21 cellular contexts compared by ENCODE assay signal in the genomic region with DNA sequence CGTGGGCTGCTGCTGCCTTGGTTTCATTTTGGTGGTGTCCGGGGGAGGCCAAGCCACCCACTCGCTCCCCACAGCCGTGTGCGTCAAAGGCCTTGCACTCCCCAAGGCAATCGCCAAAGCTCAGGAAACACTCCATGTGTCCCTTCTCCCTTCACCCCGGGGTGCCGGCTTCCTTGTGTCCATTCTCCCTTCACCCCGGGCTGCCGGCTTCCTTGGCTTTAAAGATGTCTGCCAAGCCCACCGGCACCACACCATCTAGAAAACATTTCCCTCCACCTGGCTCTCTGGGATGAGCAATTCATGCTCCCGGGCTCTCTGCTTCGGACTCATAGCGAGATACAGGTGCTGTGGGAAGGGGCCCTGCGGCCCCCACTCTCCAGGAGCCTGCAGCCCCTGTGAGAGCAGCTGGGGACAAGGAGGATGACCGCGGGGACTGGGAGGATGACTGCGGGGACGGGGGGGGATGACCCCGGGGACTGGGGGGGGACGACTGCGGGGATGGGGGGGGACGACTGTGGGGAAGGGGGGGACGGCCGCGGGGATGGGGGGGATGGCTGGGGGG.
DNase-seq lines count a peak whose midpoint lies in the region; ATAC-seq and TF ChIP-seq lines count a peak whose summit lies in the region.
"Had no signal": no experiment of that assay in that cellular context is flagged by ENCODE, and none has a peak within 500 bp of the region (broad histone marks: within the 10 kb centered on the region; RNA-seq: fewer than 3 reads in every experiment).

No MANE protein-coding gene starts in this region.

- H3K9me3 ChIP-seq in BLaER1 treated with 17β-estradiol and CSF1 and Interleukin-3, amounts not matched to agents 10 nM and 100 nM (replicated peaks in 1 of 11), result no peaks in the 10 kb centered on the region; a peak in 1 of 22 replicates
- H3K9me3 ChIP-seq in MM.1S (replicated peaks; ENCODE audit: insufficient read depth, low read length), result no peaks in the 10 kb centered on the region

- peak overlapping the region in 6 of 10 experiments; percentile 2 to 23 (median 12); a peak in 5 of 20 replicates for H3K4me3 ChIP-seq in BLaER1 treated with 17β-estradiol and CSF1 and Interleukin-3, amounts not matched to agents 10 nM and 100 nM
- peak overlapping the region; percentile 54 for H3K4me3 ChIP-seq in MM.1S (ENCODE audit: low read length)
- H3K4me3 ChIP-seq: K562, SJSA1 had no signal

- peaks cover 0 to 4% (median 0%) of the 10 kb centered on the region in 11 experiments; a peak in 3 of 22 replicates for H4K20me1 ChIP-seq in BLaER1 treated with 17β-estradiol and CSF1 and Interleukin-3, amounts not matched to agents 10 nM and 100 nM
- no peaks in the 10 kb centered on the region for H4K20me1 ChIP-seq in MM.1S (ENCODE audit: insufficient read depth, low read length)

- no peaks in the 10 kb centered on the region for H3K36me3 Mint-ChIP-seq in activated CD8-positive, alpha-beta memory T cell treated with anti-CD3 and anti-CD28 coated beads, Interleukin-2, amount 10 ng/mL, durations not matched to agents 7 days and 5 days
- H3K36me3 Mint-ChIP-seq: CD4-positive, alpha-beta memory T cell had no signal

- H3K9me2 ChIP-seq in MM.1S (replicated peaks; ENCODE audit: insufficient read depth, low read length), result no peaks in the 10 kb centered on the region

- no peaks in the 10 kb centered on the region for H3F3A ChIP-seq in MM.1S (ENCODE audit: insufficient read depth, low read length)

- no peak for TF ChIP-seq CTCF in MM.1S (IDR thresholded peaks at IDR 0.05; ENCODE audit: low read length)

- H3K27me3 Mint-ChIP-seq in activated CD8-positive, alpha-beta memory T cell treated with anti-CD3 and anti-CD28 coated beads, Interleukin-2, amount 10 ng/mL, durations not matched to agents 7 days and 5 days, result no peaks in the 10 kb centered on the region
- H3K27me3 Mint-ChIP-seq: CD4-positive, alpha-beta memory T cell had no signal

- H3K9ac ChIP-seq in BLaER1 treated with 17β-estradiol and CSF1 and Interleukin-3, amounts not matched to agents 10 nM and 100 nM, result peak overlapping the region in 8 of 11 experiments; percentile 15 to 54 (median 34); a peak in 11 of 22 replicates
- no peak overlapping the region for H3K9ac ChIP-seq in MM.1S (ENCODE audit: low read length)

- no peaks in the 10 kb centered on the region for H3K9me3 Mint-ChIP-seq in activated CD8-positive, alpha-beta memory T cell treated with anti-CD3 and anti-CD28 coated beads, Interleukin-2, amount 10 ng/mL, durations not matched to agents 7 days and 5 days (ENCODE audit: low read depth)

- H3K4me1 ChIP-seq in BLaER1 treated with 17β-estradiol and CSF1 and Interleukin-3, amounts not matched to agents 10 nM and 100 nM, result peaks cover 34 to 93% (median 87%) of the 10 kb centered on the region in 10 experiments
- no peaks in the 10 kb centered on the region for H3K4me1 ChIP-seq in MM.1S (ENCODE audit: low read length)

- CTCF ChIA-PET in activated CD8-positive, alpha-beta memory T cell treated with anti-CD3 and anti-CD28 coated beads, Interleukin-2, amount 10 ng/mL, durations not matched to agents 7 days and 5 days (lab: Charles Lee), result no interaction called here
- CTCF ChIA-PET in HEK293T (lab: Yijun Ruan, JAX), result no interaction called here

- peak overlapping the region; percentile 81 to 97 (median 90) for H3K4me2 ChIP-seq in BLaER1 treated with 17β-estradiol and CSF1 and Interleukin-3, amounts not matched to agents 10 nM and 100 nM
- H3K4me2 ChIP-seq in MM.1S (ENCODE audit: low read depth, low read length), result peak overlapping the region; percentile 50; the same call in 1 of the 2 replicates

- no peak for ATAC-seq in activated CD8-positive, alpha-beta memory T cell treated with anti-CD3 and anti-CD28 coated beads, Interleukin-2, amount 10 ng/mL, durations not matched to agents 7 days and 5 days
- ATAC-seq in GM21447 (IDR thresholded peaks at IDR 0.05; ENCODE audit: unreplicated experiment), result no peak
- ATAC-seq: PC-3 had no signal

- peak overlapping the region in 8 of 11 experiments; percentile 22 to 59 (median 44); a peak in 9 of 22 replicates for H3K27ac ChIP-seq in BLaER1 treated with 17β-estradiol and CSF1 and Interleukin-3, amounts not matched to agents 10 nM and 100 nM
- H3K27ac ChIP-seq in MM.1S (ENCODE audit: low read length), result no peak overlapping the region
- H3K27ac ChIP-seq: RWPE1, SJSA1 had no signal

- H3K79me2 ChIP-seq in MM.1S (ENCODE audit: low read length), result no peaks in the 10 kb centered on the region

- H3K4me3 Mint-ChIP-seq in activated CD8-positive, alpha-beta memory T cell treated with anti-CD3 and anti-CD28 coated beads, Interleukin-2, amount 10 ng/mL, durations not matched to agents 7 days and 5 days, result peak overlapping the region; percentile 13
- H3K4me3 Mint-ChIP-seq: CD4-positive, alpha-beta memory T cell; HFFc6 had no signal

- peaks cover 12% of the 10 kb centered on the region for H3K4me1 Mint-ChIP-seq in activated CD8-positive, alpha-beta memory T cell treated with anti-CD3 and anti-CD28 coated beads, Interleukin-2, amount 10 ng/mL, durations not matched to agents 7 days and 5 days

- peaks cover 0 to 35% (median 8%) of the 10 kb centered on the region in 11 experiments; a peak in 8 of 22 replicates for H3K27me3 ChIP-seq in BLaER1 treated with 17β-estradiol and CSF1 and Interleukin-3, amounts not matched to agents 10 nM and 100 nM
- peaks cover 83% of the 10 kb centered on the region for H3K27me3 ChIP-seq in MM.1S (replicated peaks; ENCODE audit: insufficient read depth, low read length)
- H3K27me3 ChIP-seq: SJSA1 had no signal

- peak; percentile 28 for DNase-seq in activated CD8-positive, alpha-beta memory T cell treated with anti-CD3 and anti-CD28 coated beads, Interleukin-2, amount 10 ng/mL, durations not matched to agents 7 days and 5 days
- no peak for DNase-seq in activated CD8-positive, alpha-beta memory T cell treated with anti-CD3 and anti-CD28 coated beads for 24 hours
- DNase-seq in MM.1S (no peak), posterior vena cava (ENCODE audit: low spot score) (peak; percentile 73), HEK293T (ENCODE audit: extremely low spot score) (no peak), LoVo (ENCODE audit: low spot score) (no peak)
- DNase-seq: 8988T; Calu3; CD4-positive, alpha-beta memory T cell; EL; HFFc6; NCI-H1417 treated with DMSO at 0.1 percent for 48 hours; NCI-H1930; NCI-H345; NCI-H524 treated with DMSO at 0.1 percent for 48 hours; PC-3 had no signal

- 0 out of 2 replicates have a peak overlapping the region, but pooled peaks have one; percentile 45 for H2AFZ ChIP-seq in MM.1S (ENCODE audit: low read length)

- intact Hi-C loops in posterior vena cava (cut with DNase I), result no loop called here

- no peak overlapping the region for H3K27ac Mint-ChIP-seq in activated CD8-positive, alpha-beta memory T cell treated with anti-CD3 and anti-CD28 coated beads, Interleukin-2, amount 10 ng/mL, durations not matched to agents 7 days and 5 days
- H3K27ac Mint-ChIP-seq: HFFc6 had no signal

- H3K36me3 ChIP-seq in BLaER1 treated with 17β-estradiol and CSF1 and Interleukin-3, amounts not matched to agents 10 nM and 100 nM, result no peaks in the 10 kb centered on the region
- no peaks in the 10 kb centered on the region for H3K36me3 ChIP-seq in MM.1S (replicated peaks; ENCODE audit: insufficient read depth, low read length)
- H3K36me3 ChIP-seq: SJSA1 had no signal

- POLR2A ChIA-PET in HEK293T (lab: Yijun Ruan, JAX), result no interaction called here

TF ChIP-seq in HEK293T, 16 proteins besides CTCF, POLR2A, EP300 and RAD21:
- no peak for TF ChIP-seq FOXA1 (IDR thresholded peaks at IDR 0.05)
- no peak for TF ChIP-seq BHLHE40 (IDR thresholded peaks at IDR 0.05; ENCODE audit: borderline replicate concordance)
- TF ChIP-seq ARNT (IDR thresholded peaks at IDR 0.05), result no peak
- TF ChIP-seq, protein P1, sequence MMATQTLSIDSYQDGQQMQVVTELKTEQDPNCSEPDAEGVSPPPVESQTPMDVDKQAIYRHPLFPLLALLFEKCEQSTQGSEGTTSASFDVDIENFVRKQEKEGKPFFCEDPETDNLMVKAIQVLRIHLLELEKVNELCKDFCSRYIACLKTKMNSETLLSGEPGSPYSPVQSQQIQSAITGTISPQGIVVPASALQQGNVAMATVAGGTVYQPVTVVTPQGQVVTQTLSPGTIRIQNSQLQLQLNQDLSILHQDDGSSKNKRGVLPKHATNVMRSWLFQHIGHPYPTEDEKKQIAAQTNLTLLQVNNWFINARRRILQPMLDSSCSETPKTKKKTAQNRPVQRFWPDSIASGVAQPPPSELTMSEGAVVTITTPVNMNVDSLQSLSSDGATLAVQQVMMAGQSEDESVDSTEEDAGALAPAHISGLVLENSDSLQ (IDR thresholded peaks at IDR 0.05), result no peak
- TF ChIP-seq CTBP1 (IDR thresholded peaks at IDR 0.05; ENCODE audit: borderline replicate concordance), result no peak
- no peak for TF ChIP-seq TARDBP (IDR thresholded peaks at IDR 0.05)
- TF ChIP-seq HDGF (IDR thresholded peaks at IDR 0.05; ENCODE audit: borderline replicate concordance), result no peak
- TF ChIP-seq ELF4 (IDR thresholded peaks at IDR 0.05), result no peak
- TF ChIP-seq SP1 (IDR thresholded peaks at IDR 0.05), result no peak
- no peak for TF ChIP-seq FOXM1 (IDR thresholded peaks at IDR 0.05; ENCODE audit: borderline replicate concordance)
- no peak for TF ChIP-seq NFRKB (IDR thresholded peaks at IDR 0.05)
- TF ChIP-seq FOXK2 (IDR thresholded peaks at IDR 0.05), result no peak
- TF ChIP-seq ZNF384 (IDR thresholded peaks at IDR 0.05), result no peak
- TF ChIP-seq L3MBTL2 (conservative IDR thresholded peaks at IDR 0.05), result no peak
- no peak for TF ChIP-seq LEF1 (IDR thresholded peaks at IDR 0.05; ENCODE audit: borderline replicate concordance)
- no peak for TF ChIP-seq SUZ12 (IDR thresholded peaks at IDR 0.05)

Comparison
In these comparisons a context has a peak if more than half of its experiments do, and no peak if none do; other contexts are left out.
1. DNase-seq: peak in activated CD8-positive, alpha-beta memory T cell treated with anti-CD3 and anti-CD28 coated beads, Interleukin-2, amount 10 ng/mL, durations not matched to agents 7 days and 5 days (single experiment) and posterior vena cava (single experiment); none in activated CD8-positive, alpha-beta memory T cell treated with anti-CD3 and anti-CD28 coated beads for 24 hours (single experiment), MM.1S (single experiment), HEK293T (single experiment) and LoVo (single experiment).